ENCODE assay signal across 1 cellular context in genomic region chr6:16839780-16840179, GRCh38.
TF ChIP-seq lines count a peak whose summit lies in the region.

No MANE protein-coding gene starts in this region.

TF ChIP-seq in K562, 482 proteins besides CTCF, POLR2A, EP300 and RAD21 (continued from another document and continues in another):
- TF ChIP-seq MITF (IDR thresholded peaks at IDR 0.05) (no peak), ZNF77 (CRISPR knock-in tag; IDR thresholded peaks at IDR 0.05) (no peak), ZNF282 (CRISPR knock-in tag; IDR thresholded peaks at IDR 0.05) (no peak), SMARCB1 (IDR thresholded peaks at IDR 0.05; ENCODE audit: insufficient read length, low read depth) (no peak), ASH1L (IDR thresholded peaks at IDR 0.05; ENCODE audit: borderline replicate concordance, low read depth, partially characterized antibody) (no peak), ZNF785 (CRISPR knock-in tag; IDR thresholded peaks at IDR 0.05) (no peak), SREBF2 (CRISPR knock-in tag; IDR thresholded peaks at IDR 0.05) (no peak), NR4A1 (CRISPR knock-in tag; IDR thresholded peaks at IDR 0.05) (no peak), NR4A1 (tag; IDR thresholded peaks at IDR 0.05) (0 out of 2 replicates have a peak, but pooled peaks have one; percentile 32), EP400 (IDR thresholded peaks at IDR 0.05) (no peak), ARNT (IDR thresholded peaks at IDR 0.05) (no peak), BHLHE40 (IDR thresholded peaks at IDR 0.05; ENCODE audit: low read length) (no peak), ZBTB8A (IDR thresholded peaks at IDR 0.05; ENCODE audit: partially characterized antibody) (no peak), IRF9 (tag; IDR thresholded peaks at IDR 0.05) (0 out of 2 replicates have a peak, but pooled peaks have one; percentile 19), TCFL5 (CRISPR knock-in tag; conservative IDR thresholded peaks at IDR 0.05) (no peak), ZNF217 (CRISPR knock-in tag; IDR thresholded peaks at IDR 0.05) (no peak), CREM (IDR thresholded peaks at IDR 0.05; ENCODE audit: low read depth) (no peak), FOS (IDR thresholded peaks at IDR 0.05; ENCODE audit: extremely low read depth, insufficient read length) (no peak), ZFPM2 (CRISPR knock-in tag; IDR thresholded peaks at IDR 0.05) (no peak), BRF2 (IDR thresholded peaks at IDR 0.05; ENCODE audit: borderline replicate concordance, insufficient read depth, insufficient read length) (no peak), STAT5A (IDR thresholded peaks at IDR 0.05; ENCODE audit: borderline replicate concordance, low read length) (no peak), NONO (IDR thresholded peaks at IDR 0.05; ENCODE audit: low read depth in 2 of 2, low read length in 1 of 2) (no peak)
- TF ChIP-seq, protein P1, sequence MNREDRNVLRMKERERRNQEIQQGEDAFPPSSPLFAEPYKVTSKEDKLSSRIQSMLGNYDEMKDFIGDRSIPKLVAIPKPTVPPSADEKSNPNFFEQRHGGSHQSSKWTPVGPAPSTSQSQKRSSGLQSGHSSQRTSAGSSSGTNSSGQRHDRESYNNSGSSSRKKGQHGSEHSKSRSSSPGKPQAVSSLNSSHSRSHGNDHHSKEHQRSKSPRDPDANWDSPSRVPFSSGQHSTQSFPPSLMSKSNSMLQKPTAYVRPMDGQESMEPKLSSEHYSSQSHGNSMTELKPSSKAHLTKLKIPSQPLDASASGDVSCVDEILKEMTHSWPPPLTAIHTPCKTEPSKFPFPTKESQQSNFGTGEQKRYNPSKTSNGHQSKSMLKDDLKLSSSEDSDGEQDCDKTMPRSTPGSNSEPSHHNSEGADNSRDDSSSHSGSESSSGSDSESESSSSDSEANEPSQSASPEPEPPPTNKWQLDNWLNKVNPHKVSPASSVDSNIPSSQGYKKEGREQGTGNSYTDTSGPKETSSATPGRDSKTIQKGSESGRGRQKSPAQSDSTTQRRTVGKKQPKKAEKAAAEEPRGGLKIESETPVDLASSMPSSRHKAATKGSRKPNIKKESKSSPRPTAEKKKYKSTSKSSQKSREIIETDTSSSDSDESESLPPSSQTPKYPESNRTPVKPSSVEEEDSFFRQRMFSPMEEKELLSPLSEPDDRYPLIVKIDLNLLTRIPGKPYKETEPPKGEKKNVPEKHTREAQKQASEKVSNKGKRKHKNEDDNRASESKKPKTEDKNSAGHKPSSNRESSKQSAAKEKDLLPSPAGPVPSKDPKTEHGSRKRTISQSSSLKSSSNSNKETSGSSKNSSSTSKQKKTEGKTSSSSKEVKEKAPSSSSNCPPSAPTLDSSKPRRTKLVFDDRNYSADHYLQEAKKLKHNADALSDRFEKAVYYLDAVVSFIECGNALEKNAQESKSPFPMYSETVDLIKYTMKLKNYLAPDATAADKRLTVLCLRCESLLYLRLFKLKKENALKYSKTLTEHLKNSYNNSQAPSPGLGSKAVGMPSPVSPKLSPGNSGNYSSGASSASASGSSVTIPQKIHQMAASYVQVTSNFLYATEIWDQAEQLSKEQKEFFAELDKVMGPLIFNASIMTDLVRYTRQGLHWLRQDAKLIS (CRISPR knock-in tag; IDR thresholded peaks at IDR 0.05), result no peak
- TF ChIP-seq, protein P2, sequence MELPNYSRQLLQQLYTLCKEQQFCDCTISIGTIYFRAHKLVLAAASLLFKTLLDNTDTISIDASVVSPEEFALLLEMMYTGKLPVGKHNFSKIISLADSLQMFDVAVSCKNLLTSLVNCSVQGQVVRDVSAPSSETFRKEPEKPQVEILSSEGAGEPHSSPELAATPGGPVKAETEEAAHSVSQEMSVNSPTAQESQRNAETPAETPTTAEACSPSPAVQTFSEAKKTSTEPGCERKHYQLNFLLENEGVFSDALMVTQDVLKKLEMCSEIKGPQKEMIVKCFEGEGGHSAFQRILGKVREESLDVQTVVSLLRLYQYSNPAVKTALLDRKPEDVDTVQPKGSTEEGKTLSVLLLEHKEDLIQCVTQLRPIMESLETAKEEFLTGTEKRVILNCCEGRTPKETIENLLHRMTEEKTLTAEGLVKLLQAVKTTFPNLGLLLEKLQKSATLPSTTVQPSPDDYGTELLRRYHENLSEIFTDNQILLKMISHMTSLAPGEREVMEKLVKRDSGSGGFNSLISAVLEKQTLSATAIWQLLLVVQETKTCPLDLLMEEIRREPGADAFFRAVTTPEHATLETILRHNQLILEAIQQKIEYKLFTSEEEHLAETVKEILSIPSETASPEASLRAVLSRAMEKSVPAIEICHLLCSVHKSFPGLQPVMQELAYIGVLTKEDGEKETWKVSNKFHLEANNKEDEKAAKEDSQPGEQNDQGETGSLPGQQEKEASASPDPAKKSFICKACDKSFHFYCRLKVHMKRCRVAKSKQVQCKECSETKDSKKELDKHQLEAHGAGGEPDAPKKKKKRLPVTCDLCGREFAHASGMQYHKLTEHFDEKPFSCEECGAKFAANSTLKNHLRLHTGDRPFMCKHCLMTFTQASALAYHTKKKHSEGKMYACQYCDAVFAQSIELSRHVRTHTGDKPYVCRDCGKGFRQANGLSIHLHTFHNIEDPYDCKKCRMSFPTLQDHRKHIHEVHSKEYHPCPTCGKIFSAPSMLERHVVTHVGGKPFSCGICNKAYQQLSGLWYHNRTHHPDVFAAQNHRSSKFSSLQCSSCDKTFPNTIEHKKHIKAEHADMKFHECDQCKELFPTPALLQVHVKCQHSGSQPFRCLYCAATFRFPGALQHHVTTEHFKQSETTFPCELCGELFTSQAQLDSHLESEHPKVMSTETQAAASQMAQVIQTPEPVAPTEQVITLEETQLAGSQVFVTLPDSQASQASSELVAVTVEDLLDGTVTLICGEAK (IDR thresholded peaks at IDR 0.05), result no peak
- TF ChIP-seq, protein P2 (CRISPR knock-in tag; IDR thresholded peaks at IDR 0.05), result no peak
- TF ChIP-seq, protein P3, sequence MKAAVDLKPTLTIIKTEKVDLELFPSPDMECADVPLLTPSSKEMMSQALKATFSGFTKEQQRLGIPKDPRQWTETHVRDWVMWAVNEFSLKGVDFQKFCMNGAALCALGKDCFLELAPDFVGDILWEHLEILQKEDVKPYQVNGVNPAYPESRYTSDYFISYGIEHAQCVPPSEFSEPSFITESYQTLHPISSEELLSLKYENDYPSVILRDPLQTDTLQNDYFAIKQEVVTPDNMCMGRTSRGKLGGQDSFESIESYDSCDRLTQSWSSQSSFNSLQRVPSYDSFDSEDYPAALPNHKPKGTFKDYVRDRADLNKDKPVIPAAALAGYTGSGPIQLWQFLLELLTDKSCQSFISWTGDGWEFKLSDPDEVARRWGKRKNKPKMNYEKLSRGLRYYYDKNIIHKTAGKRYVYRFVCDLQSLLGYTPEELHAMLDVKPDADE (conservative IDR thresholded peaks at IDR 0.05; ENCODE audit: control insufficient read depth, low read depth, low read length), result no peak
